Comparison of ENCODE assay signal across 11 cellular contexts in genomic region chr5:24110019-24110615, GRCh38.
A peak's percentile ranks its signal among the peaks of the same experiment; 100 is the strongest.
DNase-seq lines count a peak whose midpoint lies in the region; ATAC-seq and TF ChIP-seq lines count a peak whose summit lies in the region.
"Had no signal": no experiment of that assay in that cellular context is flagged by ENCODE, and none has a peak within 500 bp of the region (broad histone marks: within the 10 kb centered on the region; RNA-seq: fewer than 3 reads in every experiment).

No MANE protein-coding gene starts in this region.

- no peak overlapping the region for H3K27ac ChIP-seq in endodermal cell (ENCODE audit: low read depth, low read length)
- H3K27ac ChIP-seq in suprapubic skin, result no peak overlapping the region
- H3K27ac ChIP-seq: BLaER1 treated with 17β-estradiol and CSF1 and Interleukin-3, amounts not matched to agents 10 nM and 100 nM; skin epidermis had no signal

- no peak for ATAC-seq in HG02938 (IDR thresholded peaks at IDR 0.05; ENCODE audit: unreplicated experiment)
- no peak for ATAC-seq in HG02840 (IDR thresholded peaks at IDR 0.05; ENCODE audit: low FRiP score, unreplicated experiment)

- H3K9me3 ChIP-seq in endodermal cell (ENCODE audit: control insufficient read depth, low read length), result peaks cover 10% of the 10 kb centered on the region
- no peaks in the 10 kb centered on the region for H3K9me3 ChIP-seq in suprapubic skin
- H3K9me3 ChIP-seq: BLaER1 treated with 17β-estradiol and CSF1 and Interleukin-3, amounts not matched to agents 10 nM and 100 nM had no signal

- H3K9me3 Mint-ChIP-seq in endodermal cell, result peaks cover 10% of the 10 kb centered on the region

- peak; percentile 41 to 59 for DNase-seq in NOMO-1 (lab: John Stamatoyannopoulos, UW; ENCODE audit: unreplicated experiment in 2 of 2)
- no peak for DNase-seq in NOMO-1 treated with dmso at 0.1 percent for 144 hours (lab: John Stamatoyannopoulos, UW; ENCODE audit: unreplicated experiment)
- DNase-seq in NCI-H69 (lab: John Stamatoyannopoulos, UW), result peak; percentile 81
- no peak for DNase-seq in endodermal cell
- DNase-seq in stromal cell of bone marrow (ENCODE audit: low read depth), result peak; percentile 3
- DNase-seq in suprapubic skin (ENCODE audit: low spot score in 2 of 2), result no peak

- H3K4me3 ChIP-seq in endodermal cell (ENCODE audit: low read length) (no peak overlapping the region), suprapubic skin (no peak overlapping the region)
- H3K4me3 ChIP-seq: BLaER1 treated with 17β-estradiol and CSF1 and Interleukin-3, amounts not matched to agents 10 nM and 100 nM; skin epidermis had no signal

- WGBS in endodermal cell (ENCODE audit: insufficient coverage in 1 of 2, insufficient read length in 1 of 2), 2 experiments, result 38 to 61% methylated on average over 1 of the region's 3 CpGs
- WGBS in suprapubic skin, result 32% methylated on average over 3 of the region's 3 CpGs

- TF ChIP-seq CTCF in endodermal cell (conservative IDR thresholded peaks at IDR 0.05), result peak; percentile 77
- TF ChIP-seq CTCF in suprapubic skin (IDR thresholded peaks at IDR 0.05), result peak in 1 of 2 donors; percentile 13

- no peak for TF ChIP-seq EP300 in suprapubic skin (IDR thresholded peaks at IDR 0.05)

- H3K36me3 Mint-ChIP-seq in endodermal cell (ENCODE audit: low read depth), result peaks cover 3% of the 10 kb centered on the region

- no peak for TF ChIP-seq POLR2A in suprapubic skin (IDR thresholded peaks at IDR 0.05)

- peaks cover 14% of the 10 kb centered on the region for H3K4me1 Mint-ChIP-seq in endodermal cell
- H3K4me1 Mint-ChIP-seq: central memory CD8-positive, alpha-beta T cell had no signal

- H3K27me3 ChIP-seq in endodermal cell (ENCODE audit: control insufficient read depth, insufficient read depth, low read length, poor library complexity, severe bottlenecking) (no peaks in the 10 kb centered on the region), suprapubic skin (no peaks in the 10 kb centered on the region)
- H3K27me3 ChIP-seq: BLaER1 treated with 17β-estradiol and CSF1 and Interleukin-3, amounts not matched to agents 10 nM and 100 nM had no signal

- peaks cover 3% of the 10 kb centered on the region for H3K36me3 ChIP-seq in endodermal cell (ENCODE audit: control insufficient read depth, insufficient read depth, low read length)
- H3K36me3 ChIP-seq in suprapubic skin, result no peaks in the 10 kb centered on the region
- H3K36me3 ChIP-seq: BLaER1 treated with 17β-estradiol and CSF1 and Interleukin-3, amounts not matched to agents 10 nM and 100 nM had no signal

- no peak overlapping the region for H3K9ac ChIP-seq in endodermal cell (ENCODE audit: extremely low read depth, low read length, poor library complexity, severe bottlenecking)
- H3K9ac ChIP-seq: BLaER1 treated with 17β-estradiol and CSF1 and Interleukin-3, amounts not matched to agents 10 nM and 100 nM had no signal

- H3K27ac Mint-ChIP-seq in endodermal cell, result no peak overlapping the region

- no peaks in the 10 kb centered on the region for H3K27me3 Mint-ChIP-seq in endodermal cell (ENCODE audit: insufficient read depth)
- H3K27me3 Mint-ChIP-seq: central memory CD8-positive, alpha-beta T cell had no signal

- no peak overlapping the region for H3K4me3 Mint-ChIP-seq in endodermal cell
- H3K4me3 Mint-ChIP-seq: central memory CD8-positive, alpha-beta T cell had no signal

- peaks cover 3% of the 10 kb centered on the region for H3K4me1 ChIP-seq in endodermal cell (ENCODE audit: control insufficient read depth, insufficient read depth, low read length)
- H3K4me1 ChIP-seq in suprapubic skin, result no peaks in the 10 kb centered on the region
- H3K4me1 ChIP-seq: BLaER1 treated with 17β-estradiol and CSF1 and Interleukin-3, amounts not matched to agents 10 nM and 100 nM had no signal

Comparison
In these comparisons a context has a peak if more than half of its experiments do, and no peak if none do; other contexts are left out.
1. DNase-seq: peak in NOMO-1 (2 of 2), NCI-H69 (single experiment) and stromal cell of bone marrow (single experiment); none in NOMO-1 treated with dmso at 0.1 percent for 144 hours (single experiment), endodermal cell (single experiment) and suprapubic skin (0 of 2).